13 cellular contexts compared by ENCODE assay signal in genomic region chr20:63934271-63935068, GRCh38. TPM values are rescaled to one million over a fixed set of nuclear protein-coding genes. Genes with fewer than 3 reads are reported as not detected.
A peak's percentile ranks its signal among the peaks of the same experiment; 100 is the strongest.
DNase-seq lines count a peak whose midpoint lies in the region; ATAC-seq and TF ChIP-seq lines count a peak whose summit lies in the region.
"Had no signal": no experiment of that assay in that cellular context is flagged by ENCODE, and none has a peak within 500 bp of the region (broad histone marks: within the 10 kb centered on the region; RNA-seq: fewer than 3 reads in every experiment).

No MANE protein-coding gene starts in this region.

- H3K27ac ChIP-seq in endodermal cell (ENCODE audit: low read depth, low read length), result no peak overlapping the region
- H3K27ac ChIP-seq: skin epidermis had no signal

- H3K4me1 ChIP-seq in Caco-2 (no peaks in the 10 kb centered on the region), endodermal cell (ENCODE audit: control insufficient read depth, insufficient read depth, low read length) (no peaks in the 10 kb centered on the region)

- CTCF ChIA-PET in Caco-2 (lab: Charles Lee), result interaction anchor here (0.6 to 0.8 kb wide), 3 partner anchors 39 to 212 kb away, joined by 3 to 9 read pairs (median 4); no protein-coding TSS in a partner anchor

- H3K4me3 ChIP-seq in Caco-2 (ENCODE audit: low read depth, low read length) (no peak overlapping the region), LNCaP clone FGC (ENCODE audit: low read depth, low read length) (no peak overlapping the region), endodermal cell (ENCODE audit: low read length) (no peak overlapping the region)
- H3K4me3 ChIP-seq: skin epidermis had no signal

- whole genome bisulfite sequencing in endodermal cell (ENCODE audit: insufficient coverage in 1 of 2, insufficient read length in 1 of 2), 2 experiments, result 88 to 89% methylated on average over 33 to 37 of the region's 37 CpGs

- DNase-seq in Caco-2, result peak; percentile 41 to 56
- DNase-seq in LNCaP clone FGC (ENCODE audit: low read depth), result no peak
- peak; percentile 84 for DNase-seq in endodermal cell
- DNase-seq in neural crest cell (ENCODE audit: low read depth, low spot score), result peak; percentile 36
- DNase-seq in NCI-H69 (lab: John Stamatoyannopoulos, UW), result no peak
- no peak for DNase-seq in natural killer cell
- no peak for DNase-seq in activated gamma-delta T cell (lab: John Stamatoyannopoulos, UW)
- no peak for DNase-seq in foreskin melanocyte
- DNase-seq: activated CD4-positive, alpha-beta T cell treated with anti-CD3 and anti-CD28 coated beads, Interleukin-2, amount 50 U/mL, for 1 hour; activated naive CD8-positive, alpha-beta T cell treated with anti-CD3 and anti-CD28 coated beads, Interleukin-2, amount 50 U/mL, for 24 hours; DMS79 treated with DMSO at 0.1 percent for 48 hours; NCI-H1105 had no signal

- H3K27ac Mint-ChIP-seq in Caco-2 (ENCODE audit: unreplicated experiment) (no peak overlapping the region), endodermal cell (peak overlapping the region; percentile 16), neural crest cell (ENCODE audit: unreplicated experiment) (peak overlapping the region; percentile 84), natural killer cell (no peak overlapping the region)
- H3K27ac Mint-ChIP-seq: activated naive CD8-positive, alpha-beta T cell treated with anti-CD3 and anti-CD28 coated beads, Interleukin-2, amount 50 U/mL, for 24 hours had no signal

- H3K9ac ChIP-seq in endodermal cell (ENCODE audit: extremely low read depth, low read length, poor library complexity, severe bottlenecking), result no peak overlapping the region

- BruUV-seq in Caco-2 (replicated peaks; lab: Mats Ljungman, UMichigan), result no TSS peak

- no peaks in the 10 kb centered on the region for H3K27me3 Mint-ChIP-seq in Caco-2 (ENCODE audit: insufficient read depth, unreplicated experiment)
- no peaks in the 10 kb centered on the region for H3K27me3 Mint-ChIP-seq in endodermal cell (ENCODE audit: insufficient read depth)
- no peaks in the 10 kb centered on the region for H3K27me3 Mint-ChIP-seq in neural crest cell (ENCODE audit: low read depth)
- no peaks in the 10 kb centered on the region for H3K27me3 Mint-ChIP-seq in natural killer cell (ENCODE audit: low read depth in 2 of 2)
- H3K27me3 Mint-ChIP-seq: activated naive CD8-positive, alpha-beta T cell treated with anti-CD3 and anti-CD28 coated beads, Interleukin-2, amount 50 U/mL, for 24 hours had no signal

- no peaks in the 10 kb centered on the region for H3K9me3 ChIP-seq in Caco-2
- H3K9me3 ChIP-seq in endodermal cell (ENCODE audit: control insufficient read depth, low read length), result no peaks in the 10 kb centered on the region

- intact Hi-C loops in Caco-2 (cut with micrococcal nuclease; ENCODE audit: unreplicated experiment), result no loop called here
- intact Hi-C loops in natural killer cell (cut with micrococcal nuclease), result no loop called here

- H3K4me3 Mint-ChIP-seq in Caco-2 (ENCODE audit: unreplicated experiment) (no peak overlapping the region), endodermal cell (no peak overlapping the region), neural crest cell (no peak overlapping the region), natural killer cell (no peak overlapping the region)
- H3K4me3 Mint-ChIP-seq: activated naive CD8-positive, alpha-beta T cell treated with anti-CD3 and anti-CD28 coated beads, Interleukin-2, amount 50 U/mL, for 24 hours had no signal

- TF ChIP-seq CTCF in Caco-2 (IDR thresholded peaks at IDR 0.05; ENCODE audit: insufficient read depth in 1 of 2, low read depth in 1 of 2, low read length in 1 of 2, severe bottlenecking in 1 of 2, unreplicated experiment in 1 of 2), result peak; percentile 52 to 63
- 0 out of 2 replicates have a peak, but pooled peaks have one; percentile 5 for TF ChIP-seq CTCF in LNCaP clone FGC (IDR thresholded peaks at IDR 0.05; ENCODE audit: control insufficient read depth, extremely low read depth, insufficient read depth)
- TF ChIP-seq CTCF in endodermal cell (conservative IDR thresholded peaks at IDR 0.05), result peak; percentile 83
- peak; percentile 58 for TF ChIP-seq CTCF in neural crest cell (conservative IDR thresholded peaks at IDR 0.05)
- no peak for TF ChIP-seq CTCF in natural killer cell (IDR thresholded peaks at IDR 0.05)

- H3K27me3 ChIP-seq in Caco-2 (replicated peaks; ENCODE audit: control insufficient read depth, insufficient read depth, low read length) (no peaks in the 10 kb centered on the region), endodermal cell (ENCODE audit: control insufficient read depth, insufficient read depth, low read length, poor library complexity, severe bottlenecking) (no peaks in the 10 kb centered on the region)

- no peaks in the 10 kb centered on the region for H3K9me3 Mint-ChIP-seq in Caco-2 (ENCODE audit: unreplicated experiment)
- H3K9me3 Mint-ChIP-seq in endodermal cell, result no peaks in the 10 kb centered on the region
- H3K9me3 Mint-ChIP-seq in neural crest cell, result no peaks in the 10 kb centered on the region
- H3K9me3 Mint-ChIP-seq in natural killer cell, result no peaks in the 10 kb centered on the region
- H3K9me3 Mint-ChIP-seq: activated naive CD8-positive, alpha-beta T cell treated with anti-CD3 and anti-CD28 coated beads, Interleukin-2, amount 50 U/mL, for 24 hours had no signal

- POLR2A ChIA-PET in Caco-2 (lab: Charles Lee), result no interaction called here

- H3K36me3 ChIP-seq in Caco-2 (ENCODE audit: control insufficient read depth, insufficient read depth, low read length), result peaks cover 17% of the 10 kb centered on the region
- peaks cover 52% of the 10 kb centered on the region for H3K36me3 ChIP-seq in endodermal cell (ENCODE audit: control insufficient read depth, insufficient read depth, low read length)

- no peak for ATAC-seq in natural killer cell
- ATAC-seq: activated naive CD8-positive, alpha-beta T cell treated with anti-CD3 and anti-CD28 coated beads, Interleukin-2, amount 50 U/mL, for 24 hours had no signal

- no peaks in the 10 kb centered on the region for H3K4me1 Mint-ChIP-seq in Caco-2 (ENCODE audit: low read depth, unreplicated experiment)
- no peaks in the 10 kb centered on the region for H3K4me1 Mint-ChIP-seq in endodermal cell
- no peaks in the 10 kb centered on the region for H3K4me1 Mint-ChIP-seq in neural crest cell
- H3K4me1 Mint-ChIP-seq in natural killer cell, result peaks cover 0 to 7% of the 10 kb centered on the region in 2 donors

- H3K36me3 Mint-ChIP-seq in Caco-2 (ENCODE audit: insufficient read depth, unreplicated experiment) (peaks cover 93% of the 10 kb centered on the region), endodermal cell (ENCODE audit: low read depth) (peaks cover 41% of the 10 kb centered on the region), neural crest cell (ENCODE audit: low read depth) (peaks cover 19% of the 10 kb centered on the region), natural killer cell (no peaks in the 10 kb centered on the region)

RNA-seq across cellular contexts. Expression of gene UCKL1, which starts 21.7 kb away (rescaled TPM):
- total RNA-seq in Caco-2 (2022) (101 and 113 TPM in 2 replicates), endodermal cell (10 to 100 TPM; 36.5 to 47.8 TPM), neural crest cell (39.3 and 39.9 TPM in 2 replicates), natural killer cell (10 to 100 TPM; 49.9 to 58.1 (median 49.9) TPM)
- polyA plus RNA-seq in endodermal cell (2013, experiment 1 of 2), result 41.0 TPM
- polyA plus RNA-seq in endodermal cell (2013, experiment 2 of 2), result 37.5 TPM

RNA-seq across cellular contexts. Expression of gene ZNF512B, which starts 35.3 kb away (rescaled TPM):
- 40.0 and 47.9 TPM in 2 replicates for total RNA-seq in Caco-2 (2022)
- total RNA-seq in endodermal cell, result 10 to 100 TPM; 23.7 to 26.8 TPM
- polyA plus RNA-seq in endodermal cell (2013, experiment 1 of 2), result 14.3 TPM
- 11.6 TPM for polyA plus RNA-seq in endodermal cell (2013, experiment 2 of 2)
- 33.0 and 34.0 TPM in 2 replicates for total RNA-seq in neural crest cell
- 10 to 100 TPM; 11.5 to 16.8 (median 13.8) TPM for total RNA-seq in natural killer cell

RNA-seq across cellular contexts. Expression of gene DNAJC5, which starts 39.5 kb away (rescaled TPM):
- total RNA-seq in Caco-2 (2022) (117 and 124 TPM in 2 replicates), endodermal cell (10 to 100 TPM; 25.8 to 26.8 TPM), neural crest cell (46.9 and 47.3 TPM in 2 replicates), natural killer cell (10 to 100 TPM; 27.5 to 45.1 (median 42.8) TPM)
- polyA plus RNA-seq in endodermal cell (2013, experiment 1 of 2), result 26.0 TPM
- 25.3 TPM for polyA plus RNA-seq in endodermal cell (2013, experiment 2 of 2)

RNA-seq across cellular contexts. Expression of gene SAMD10, which starts 45.0 kb away (rescaled TPM):
- 13.4 and 13.6 TPM in 2 replicates for total RNA-seq in Caco-2 (2022)
- 1 to 10 TPM; 5.6 to 6.0 TPM for total RNA-seq in endodermal cell
- polyA plus RNA-seq in endodermal cell (2013, experiment 1 of 2), result 7.2 TPM
- 7.0 TPM for polyA plus RNA-seq in endodermal cell (2013, experiment 2 of 2)
- total RNA-seq in neural crest cell, result 6.4 and 8.0 TPM in 2 replicates
- 10 to 100 TPM; 15.2 to 22.3 (median 17.6) TPM for total RNA-seq in natural killer cell

RNA-seq across cellular contexts. Expression of gene PRPF6, which starts 46.5 kb away (rescaled TPM):
- total RNA-seq in Caco-2 (2022) (176 and 181 TPM in 2 replicates), endodermal cell (10 to 100 TPM; 73.3 to 73.9 TPM), neural crest cell (77.4 and 81.5 TPM in 2 replicates), natural killer cell (10 to 100 TPM; 52.7 to 63.0 (median 55.0) TPM)
- 58.8 TPM for polyA plus RNA-seq in endodermal cell (2013, experiment 1 of 2)
- 53.3 TPM for polyA plus RNA-seq in endodermal cell (2013, experiment 2 of 2)

Comparison
In these comparisons a context has a peak if more than half of its experiments do, and no peak if none do; other contexts are left out.
1. DNase-seq: peak in Caco-2 (2 of 2), endodermal cell (single experiment) and neural crest cell (single experiment); none in LNCaP clone FGC (single experiment), NCI-H69 (single experiment), natural killer cell (single experiment), activated gamma-delta T cell (single experiment) and foreskin melanocyte (single experiment).
2. H3K27ac Mint-ChIP-seq: peak in endodermal cell (single experiment) and neural crest cell (single experiment); none in Caco-2 (single experiment) and natural killer cell (0 of 2).